Comparison of ENCODE assay signal across 13 cellular contexts in genomic region chr2:190267302-190267701, GRCh38.
DNase-seq lines count a peak whose midpoint lies in the region; ATAC-seq and TF ChIP-seq lines count a peak whose summit lies in the region.
"Had no signal": no experiment of that assay in that cellular context is flagged by ENCODE, and none has a peak within 500 bp of the region (broad histone marks: within the 10 kb centered on the region; RNA-seq: fewer than 3 reads in every experiment).

No MANE protein-coding gene starts in this region.

- TF ChIP-seq CTCF in epithelial cell of esophagus (IDR thresholded peaks at IDR 0.05; ENCODE audit: insufficient read depth, low read depth, low read length, missing control alignments) (no peak), retinal pigment epithelial cell (conservative IDR thresholded peaks at IDR 0.05; ENCODE audit: low read depth, low read length) (no peak)

- H3K4me3 ChIP-seq in epithelial cell of esophagus (ENCODE audit: low read length) (no peak overlapping the region), retinal pigment epithelial cell (ENCODE audit: low read length) (no peak overlapping the region)
- H3K4me3 ChIP-seq: psoas muscle, stomach had no signal

- ATAC-seq in GM18873 (IDR thresholded peaks at IDR 0.05; ENCODE audit: low FRiP score, unreplicated experiment) = no peak
- ATAC-seq: psoas muscle had no signal

- DNase-seq in GM03348 (ENCODE audit: low spot score) (peak; percentile 15), RKO (ENCODE audit: low spot score) (peak; percentile 79), epithelial cell of esophagus (ENCODE audit: low read depth) (peak; percentile 76), retinal pigment epithelial cell (ENCODE audit: low read depth) (peak; percentile 36), hypothalamus (lab: John Stamatoyannopoulos, UW) (no peak), NOMO-1 treated with DMSO at 0.1 percent for 48 hours (lab: John Stamatoyannopoulos, UW; ENCODE audit: unreplicated experiment) (no peak)
- no peak for DNase-seq in stimulated activated CD8-positive, alpha-beta memory T cell treated with anti-CD3 and anti-CD28 coated beads, Interleukin-4, amount 100 ng/mL, for 48 hours
- DNase-seq: activated CD8-positive, alpha-beta memory T cell treated with anti-CD3 and anti-CD28 coated beads for 24 hours; H9; psoas muscle; stimulated activated CD4-positive, alpha-beta T cell treated with anti-CD3 and anti-CD28 coated beads, Interleukin-4, amount 100 ng/mL, for 4 hours; stomach had no signal

Comparison
In these comparisons a context has a peak if more than half of its experiments do, and no peak if none do; other contexts are left out.
1. DNase-seq: peak in GM03348 (single experiment), RKO (single experiment), epithelial cell of esophagus (single experiment) and retinal pigment epithelial cell (single experiment); none in hypothalamus (0 of 51), stimulated activated CD8-positive, alpha-beta memory T cell treated with anti-CD3 and anti-CD28 coated beads, Interleukin-4, amount 100 ng/mL, for 48 hours (single experiment) and NOMO-1 treated with DMSO at 0.1 percent for 48 hours (single experiment).